ENCODE assay signal across 1 cellular context in genomic region chr9:72939581-72939980, GRCh38. TPM values are rescaled to one million over a fixed set of nuclear protein-coding genes. Genes with fewer than 3 reads are reported as not detected.
"Had no signal": no experiment of that assay in that cellular context is flagged by ENCODE, and none has a peak within 500 bp of the region (broad histone marks: within the 10 kb centered on the region; RNA-seq: fewer than 3 reads in every experiment).

No MANE protein-coding gene starts in this region.

RNA-seq across cellular contexts. Expression of gene ALDH1A1, which starts 13.3 kb away (rescaled TPM):
- polyA plus RNA-seq: GM23248 had no signal
